Comparison of ENCODE assay signal across 7 cellular contexts in genomic region chr3:156734644-156735043, GRCh38.
DNase-seq lines count a peak whose midpoint lies in the region; TF ChIP-seq lines count a peak whose summit lies in the region.
"Not testable (repeated sequence)": the region's sequence is repeated elsewhere in the genome, so short reads cannot be mapped to it uniquely, and the experiment has no call there.

No MANE protein-coding gene starts in this region.

- not testable (repeated sequence) for H3K4me3 Mint-ChIP-seq in HFFc6, nephron

- DNase-seq in AG10803 (ENCODE audit: low read depth): peak; percentile 75
- DNase-seq in EL: peak; percentile 23
- DNase-seq in HFFc6: peak; percentile 50
- peak; percentile 62 for DNase-seq in RPMI7951 (ENCODE audit: low read depth)
- DNase-seq in astrocyte of the hippocampus (ENCODE audit: low read depth, low spot score): peak; percentile 47
- DNase-seq in foreskin melanocyte: peak; percentile 31

- H3K36me3 Mint-ChIP-seq in HFFc6 (ENCODE audit: low read depth): peaks cover 13% of the 10 kb centered on the region; the same call in 1 of the 2 replicates
- not testable (repeated sequence) for H3K36me3 Mint-ChIP-seq in nephron (ENCODE audit: low read depth)

- TF ChIP-seq CTCF in AG10803 (conservative IDR thresholded peaks at IDR 0.05; ENCODE audit: low read length); HFFc6 (IDR thresholded peaks at IDR 0.05); nephron (IDR thresholded peaks at IDR 0.05; ENCODE audit: unreplicated experiment in 3 of 3): not testable (repeated sequence)

- H3K27me3 Mint-ChIP-seq in HFFc6 (ENCODE audit: insufficient read depth); nephron (ENCODE audit: low read depth): not testable (repeated sequence)

- H3K4me1 Mint-ChIP-seq in HFFc6 (ENCODE audit: low read depth) (peaks cover 18% of the 10 kb centered on the region), nephron (peaks cover 37% of the 10 kb centered on the region)

- H3K27ac Mint-ChIP-seq in HFFc6: not testable (repeated sequence)
- peak overlapping the region; percentile 57 to 66 (median 63) for H3K27ac Mint-ChIP-seq in nephron

- not testable (repeated sequence) for H3K9me3 Mint-ChIP-seq in HFFc6, nephron

- not testable (repeated sequence) for H3K4me3 ChIP-seq in AG10803 (ENCODE audit: low read length)

Comparison
In these comparisons a context has a peak if more than half of its experiments do, and no peak if none do; other contexts are left out.
1. DNase-seq: peak in every context shown above with its lines; median percentile 75 in AG10803; 62 in RPMI7951; 50 in HFFc6; 47 in astrocyte of the hippocampus; 31 in foreskin melanocyte; 23 in EL.